ENCODE assay signal across 10 cellular contexts in genomic region chr1:221778125-221778524, GRCh38. TPM values are rescaled to one million over a fixed set of nuclear protein-coding genes. Genes with fewer than 3 reads are reported as not detected.
DNase-seq lines count a peak whose midpoint lies in the region; ATAC-seq and TF ChIP-seq lines count a peak whose summit lies in the region.
"Had no signal": no experiment of that assay in that cellular context is flagged by ENCODE, and none has a peak within 500 bp of the region (broad histone marks: within the 10 kb centered on the region; RNA-seq: fewer than 3 reads in every experiment).

No MANE protein-coding gene starts in this region.

- peak overlapping the region; percentile 38 for H3K27ac ChIP-seq in lower lobe of right lung
- H3K27ac ChIP-seq: VCaP had no signal

- ATAC-seq in GM18907 (IDR thresholded peaks at IDR 0.05; ENCODE audit: unreplicated experiment) (peak; percentile 43), GM21737 (IDR thresholded peaks at IDR 0.05; ENCODE audit: unreplicated experiment) (peak; percentile 28), HG03439 (IDR thresholded peaks at IDR 0.05; ENCODE audit: unreplicated experiment) (peak; percentile 21), lower lobe of right lung (no peak)

- TF ChIP-seq CTCF in lower lobe of right lung (IDR thresholded peaks at IDR 0.05), result no peak

- peaks cover 36% of the 10 kb centered on the region for H3K4me1 ChIP-seq in lower lobe of right lung

- H3K4me3 ChIP-seq in lower lobe of right lung, result no peak overlapping the region

- DNase-seq in lower lobe of right lung (no peak), HT-29 (ENCODE audit: low spot score) (no peak), Kasumi-1 (lab: John Stamatoyannopoulos, UW) (no peak), AML-193 (lab: John Stamatoyannopoulos, UW) (no peak)
- DNase-seq in activated CD4-positive, alpha-beta T cell treated with anti-CD3 and anti-CD28 coated beads for 4 hours, result no peak
- DNase-seq: glutamatergic neuron had no signal

- no peaks in the 10 kb centered on the region for H3K36me3 ChIP-seq in lower lobe of right lung

- intact Hi-C loops in lower lobe of right lung (cut with DNase I), result no loop called here

- H3K9me3 ChIP-seq in lower lobe of right lung, result no peaks in the 10 kb centered on the region

- no peaks in the 10 kb centered on the region for H3K27me3 ChIP-seq in lower lobe of right lung (ENCODE audit: low read depth)

RNA-seq across cellular contexts. Expression of gene DUSP10, which starts 36.2 kb away (rescaled TPM):
- total RNA-seq in lower lobe of right lung, result 8.7 TPM
- 2.2 and 4.2 TPM in 2 replicates for total RNA-seq in HT-29 (2014; rRNA removed; shearing (Covaris generic))

Comparison
In these comparisons a context has a peak if more than half of its experiments do, and no peak if none do; other contexts are left out.
1. ATAC-seq: peak in GM18907 (single experiment), GM21737 (single experiment) and HG03439 (single experiment); none in lower lobe of right lung (0 of 2).